ENCODE assay signal across 1 cellular context in the genomic region with DNA sequence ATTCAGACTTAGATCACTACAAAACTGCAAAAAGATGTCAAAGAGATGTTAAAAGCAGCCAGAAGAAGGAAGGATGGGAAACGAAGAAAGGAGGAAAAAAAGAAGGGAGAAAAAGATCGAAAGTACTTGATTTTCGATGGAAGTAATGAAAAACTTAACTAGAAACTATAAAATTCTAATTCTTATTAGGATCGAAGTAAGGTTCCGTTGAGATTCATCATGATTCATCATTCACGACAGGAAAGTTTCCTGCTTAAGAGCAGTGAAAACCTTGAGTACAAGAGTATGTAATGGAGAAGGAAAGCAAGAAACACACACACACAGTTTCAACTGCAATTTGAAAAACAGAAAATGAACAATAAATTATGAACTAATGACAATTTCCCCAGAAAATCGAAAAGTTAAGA.
TF ChIP-seq lines count a peak whose summit lies in the region.

No MANE protein-coding gene starts in this region.

TF ChIP-seq in H1, 55 proteins besides CTCF, POLR2A, EP300 and RAD21:
- no peak for TF ChIP-seq KDM4A (IDR thresholded peaks at IDR 0.05; ENCODE audit: low read depth, low read length, severe bottlenecking)
TF ChIP-seq in H1: peak in this region for 0.
